In genomic region chr4:37434469-37434868, GRCh38 we compare ENCODE assay signal across 15 cellular contexts.
A peak's percentile ranks its signal among the peaks of the same experiment; 100 is the strongest.
DNase-seq lines count a peak whose midpoint lies in the region; ATAC-seq and TF ChIP-seq lines count a peak whose summit lies in the region.
"Had no signal": no experiment of that assay in that cellular context is flagged by ENCODE, and none has a peak within 500 bp of the region (broad histone marks: within the 10 kb centered on the region; RNA-seq: fewer than 3 reads in every experiment).

No MANE protein-coding gene starts in this region.

- H3K4me3 Mint-ChIP-seq in activated naive CD8-positive, alpha-beta T cell treated with anti-CD3 and anti-CD28 coated beads, Interleukin-2, amount 50 U/mL, for 24 hours, result no peak overlapping the region
- H3K4me3 Mint-ChIP-seq: activated CD8-positive, alpha-beta T cell treated with anti-CD3 and anti-CD28 coated beads, Interleukin-2, amount 10 ng/mL, durations not matched to agents 7 days and 5 days; activated naive CD4-positive, alpha-beta T cell treated with anti-CD3 and anti-CD28 coated beads, Interleukin-2, amount 10 ng/mL, durations not matched to agents 7 days and 5 days; natural killer cell had no signal

- H3K9me3 Mint-ChIP-seq in activated naive CD8-positive, alpha-beta T cell treated with anti-CD3 and anti-CD28 coated beads, Interleukin-2, amount 50 U/mL, for 24 hours, result no peaks in the 10 kb centered on the region
- H3K9me3 Mint-ChIP-seq: activated naive CD4-positive, alpha-beta T cell treated with anti-CD3 and anti-CD28 coated beads, Interleukin-2, amount 10 ng/mL, durations not matched to agents 7 days and 5 days; natural killer cell had no signal

- H3K4me3 ChIP-seq in epithelial cell of proximal tubule (ENCODE audit: low read depth, low read length) (no peak overlapping the region), retinal pigment epithelial cell (ENCODE audit: low read length) (no peak overlapping the region)
- H3K4me3 ChIP-seq: left lung had no signal

- peaks cover 7% of the 10 kb centered on the region for H3K27me3 Mint-ChIP-seq in activated naive CD8-positive, alpha-beta T cell treated with anti-CD3 and anti-CD28 coated beads, Interleukin-2, amount 50 U/mL, for 24 hours

- peak; percentile 5 for DNase-seq in NCI-H82 (lab: John Stamatoyannopoulos, UW)
- no peak for DNase-seq in NCI-H82 treated with DMSO at 0.1 percent for 48 hours (lab: John Stamatoyannopoulos, UW; ENCODE audit: unreplicated experiment)
- DNase-seq in RKO (ENCODE audit: low spot score), result peak; percentile 46
- no peak for DNase-seq in epithelial cell of proximal tubule (ENCODE audit: low read depth)
- no peak for DNase-seq in retinal pigment epithelial cell (ENCODE audit: low read depth)
- no peak for DNase-seq in inferior parietal cortex (ENCODE audit: extremely low spot score)
- no peak for DNase-seq in RPMI8226
- DNase-seq in activated naive CD8-positive, alpha-beta T cell treated with anti-CD3 and anti-CD28 coated beads, Interleukin-2, amount 50 U/mL, for 24 hours, result no peak
- DNase-seq: activated CD8-positive, alpha-beta T cell treated with anti-CD3 and anti-CD28 coated beads, Interleukin-2, amount 10 ng/mL, durations not matched to agents 7 days and 5 days; activated naive CD4-positive, alpha-beta T cell treated with anti-CD3 and anti-CD28 coated beads, Interleukin-2, amount 10 ng/mL, durations not matched to agents 7 days and 5 days; KG1; left lung; natural killer cell; NCI-H1930; stimulated activated CD8-positive, alpha-beta memory T cell treated with anti-CD3 and anti-CD28 coated beads, Interleukin-4, amount 100 ng/mL, for 48 hours had no signal

- no peaks in the 10 kb centered on the region for H3K36me3 Mint-ChIP-seq in activated naive CD8-positive, alpha-beta T cell treated with anti-CD3 and anti-CD28 coated beads, Interleukin-2, amount 50 U/mL, for 24 hours (ENCODE audit: low read depth)
- H3K36me3 Mint-ChIP-seq: activated naive CD4-positive, alpha-beta T cell treated with anti-CD3 and anti-CD28 coated beads, Interleukin-2, amount 10 ng/mL, durations not matched to agents 7 days and 5 days; natural killer cell had no signal

- no peaks in the 10 kb centered on the region for H3K4me1 Mint-ChIP-seq in activated naive CD8-positive, alpha-beta T cell treated with anti-CD3 and anti-CD28 coated beads, Interleukin-2, amount 50 U/mL, for 24 hours
- H3K4me1 Mint-ChIP-seq: activated naive CD4-positive, alpha-beta T cell treated with anti-CD3 and anti-CD28 coated beads, Interleukin-2, amount 10 ng/mL, durations not matched to agents 7 days and 5 days; natural killer cell had no signal

- ATAC-seq in activated naive CD8-positive, alpha-beta T cell treated with anti-CD3 and anti-CD28 coated beads, Interleukin-2, amount 50 U/mL, for 24 hours, result no peak
- ATAC-seq: activated CD8-positive, alpha-beta T cell treated with anti-CD3 and anti-CD28 coated beads, Interleukin-2, amount 10 ng/mL, durations not matched to agents 7 days and 5 days; left lung; natural killer cell had no signal

- no peak overlapping the region for H3K27ac Mint-ChIP-seq in activated naive CD8-positive, alpha-beta T cell treated with anti-CD3 and anti-CD28 coated beads, Interleukin-2, amount 50 U/mL, for 24 hours
- H3K27ac Mint-ChIP-seq: activated CD8-positive, alpha-beta T cell treated with anti-CD3 and anti-CD28 coated beads, Interleukin-2, amount 10 ng/mL, durations not matched to agents 7 days and 5 days; activated naive CD4-positive, alpha-beta T cell treated with anti-CD3 and anti-CD28 coated beads, Interleukin-2, amount 10 ng/mL, durations not matched to agents 7 days and 5 days; natural killer cell had no signal

- TF ChIP-seq CTCF in epithelial cell of proximal tubule (conservative IDR thresholded peaks at IDR 0.05; ENCODE audit: low read depth, low read length), result peak; percentile 51
- peak; percentile 37 for TF ChIP-seq CTCF in retinal pigment epithelial cell (conservative IDR thresholded peaks at IDR 0.05; ENCODE audit: low read depth, low read length)

Comparison
In these comparisons a context has a peak if more than half of its experiments do, and no peak if none do; other contexts are left out.
1. DNase-seq: peak in NCI-H82 (single experiment) and RKO (single experiment); none in NCI-H82 treated with DMSO at 0.1 percent for 48 hours (single experiment), epithelial cell of proximal tubule (single experiment), retinal pigment epithelial cell (single experiment), inferior parietal cortex (single experiment), RPMI8226 (single experiment) and activated naive CD8-positive, alpha-beta T cell treated with anti-CD3 and anti-CD28 coated beads, Interleukin-2, amount 50 U/mL, for 24 hours (single experiment).